8 cellular contexts compared by ENCODE assay signal in the genomic region with DNA sequence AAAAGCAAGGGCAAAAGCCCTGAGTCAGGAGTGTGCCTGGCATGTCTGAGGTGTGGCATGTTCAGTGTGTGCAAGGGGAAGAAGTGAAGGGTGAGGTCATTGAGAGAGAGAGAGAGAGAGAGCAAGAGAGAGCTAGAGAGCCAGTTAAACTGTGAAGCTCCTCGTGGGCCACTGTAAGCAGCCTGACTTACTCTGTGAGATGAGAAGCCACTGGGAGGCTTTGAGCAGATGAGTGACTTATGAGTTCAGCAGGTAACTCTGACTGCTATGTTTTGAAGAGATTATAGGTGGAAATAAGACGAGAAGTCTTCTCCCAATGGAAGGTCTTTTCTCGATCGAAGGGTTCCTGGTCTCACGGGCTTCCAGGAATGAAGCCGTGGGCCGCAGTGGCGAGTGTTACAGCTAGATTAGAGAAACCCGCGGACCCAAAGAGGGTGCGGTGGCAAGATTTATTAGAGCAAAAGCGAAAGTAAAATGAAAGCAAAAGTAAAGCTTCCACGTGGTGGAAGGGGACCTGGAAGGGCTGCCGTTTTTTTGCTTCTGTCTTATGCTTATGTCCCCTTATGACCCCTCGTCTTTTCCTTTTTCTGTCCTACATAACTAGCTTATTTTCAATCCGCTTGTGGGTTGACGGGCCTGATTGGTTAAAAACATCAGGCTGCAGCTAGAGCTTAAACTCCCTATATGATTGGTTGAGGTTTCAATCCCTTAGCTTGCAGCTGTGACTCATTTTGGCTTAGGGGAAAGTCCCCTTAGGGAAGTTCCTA.
DNase-seq lines count a peak whose midpoint lies in the region; ATAC-seq and TF ChIP-seq lines count a peak whose summit lies in the region.

No MANE protein-coding gene starts in this region.

- H3K9ac ChIP-seq in SU-DHL-6 (ENCODE audit: low read length): no peak overlapping the region

- H3K27me3 ChIP-seq in SU-DHL-6 (ENCODE audit: low read length): no peaks in the 10 kb centered on the region

- H3K4me1 Mint-ChIP-seq in natural killer cell: peaks cover 0 to 6% of the 10 kb centered on the region in 2 donors

- H3F3A ChIP-seq in SU-DHL-6 (ENCODE audit: insufficient read depth): no peaks in the 10 kb centered on the region

- no peaks in the 10 kb centered on the region for H3K36me3 Mint-ChIP-seq in natural killer cell

- ATAC-seq in GM21447 (IDR thresholded peaks at IDR 0.05; ENCODE audit: unreplicated experiment) (peak; percentile 81), natural killer cell (peak; percentile 74 to 82 (median 82))

- no peaks in the 10 kb centered on the region for H3K79me2 ChIP-seq in SU-DHL-6 (ENCODE audit: insufficient read depth, low read length)

- no peak overlapping the region for H3K4me3 Mint-ChIP-seq in natural killer cell

- peak overlapping the region; percentile 55 for H3K4me2 ChIP-seq in SU-DHL-6 (ENCODE audit: low read depth, low read length, poor library complexity, severe bottlenecking)

- H3K27ac Mint-ChIP-seq in natural killer cell: no peak overlapping the region

- no peaks in the 10 kb centered on the region for H3K9me3 Mint-ChIP-seq in natural killer cell

- no peaks in the 10 kb centered on the region for H3K36me3 ChIP-seq in SU-DHL-6 (ENCODE audit: low read length)

- no peaks in the 10 kb centered on the region for H3K9me3 ChIP-seq in SU-DHL-6 (ENCODE audit: insufficient read depth, low read length)

- intact Hi-C loops in natural killer cell (cut with micrococcal nuclease): no loop called here

- peak overlapping the region; percentile 43 for H2AFZ ChIP-seq in SU-DHL-6 (ENCODE audit: low read depth, low read length, severe bottlenecking)

- DNase-seq in EH (ENCODE audit: low read depth) (peak; percentile 38), HT1080 (ENCODE audit: low read depth) (peak; percentile 85), amniotic epithelial cell (ENCODE audit: low read depth) (peak; percentile 4), natural killer cell (peak; percentile 47), ureter (ENCODE audit: low spot score) (peak; percentile 50), NCI-H1436 (lab: John Stamatoyannopoulos, UW) (no peak)

- no peaks in the 10 kb centered on the region for H3K27me3 Mint-ChIP-seq in natural killer cell (ENCODE audit: low read depth in 2 of 2)

- H4K20me1 ChIP-seq in SU-DHL-6 (ENCODE audit: low read depth, low read length): no peaks in the 10 kb centered on the region

- no peak overlapping the region for H3K27ac ChIP-seq in SU-DHL-6 (ENCODE audit: low read depth, low read length)

- no peaks in the 10 kb centered on the region for H3K9me2 ChIP-seq in SU-DHL-6 (replicated peaks; ENCODE audit: insufficient read depth, low read length)

- H3K4me3 ChIP-seq in SU-DHL-6 (ENCODE audit: insufficient read depth, low read length, poor library complexity, severe bottlenecking): peak overlapping the region; percentile 26

- TF ChIP-seq CTCF in SU-DHL-6 (IDR thresholded peaks at IDR 0.05; ENCODE audit: insufficient read depth, low read length, poor library complexity, severe bottlenecking) (no peak), natural killer cell (IDR thresholded peaks at IDR 0.05) (no peak)
